In the genomic region with DNA sequence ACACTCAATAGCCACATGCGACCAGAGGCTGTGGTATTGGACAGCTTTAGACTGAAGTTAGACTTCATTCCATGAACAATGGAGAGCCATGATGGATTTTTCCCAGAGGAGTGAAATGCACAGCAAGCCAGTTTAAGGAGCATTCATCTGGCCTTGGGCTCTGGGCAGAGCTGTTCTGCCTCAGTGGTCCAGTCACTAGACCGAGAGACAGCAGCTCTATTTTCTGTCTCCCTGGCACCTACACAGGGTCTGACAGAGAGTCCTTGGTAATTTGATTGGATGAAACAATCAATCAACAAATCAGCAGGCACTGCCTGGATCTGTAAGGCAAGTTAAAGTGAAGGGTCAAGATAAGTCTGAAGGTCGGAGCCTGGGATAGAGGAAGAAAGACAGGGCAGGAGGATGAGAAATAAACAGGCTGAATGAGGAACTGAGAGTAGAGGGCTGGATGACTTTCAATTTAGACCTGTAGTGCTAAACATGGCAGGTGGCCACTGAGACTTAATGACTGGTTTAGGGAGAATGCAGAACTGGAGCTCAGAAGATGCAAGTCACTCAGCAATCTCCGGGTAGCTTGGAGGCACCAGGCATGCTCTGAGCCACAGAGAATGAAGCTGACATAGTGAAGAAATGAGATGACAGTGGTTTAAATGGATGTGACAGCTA, we compare ENCODE assay signal across 9 cellular contexts.
DNase-seq lines count a peak whose midpoint lies in the region; ATAC-seq lines count a peak whose summit lies in the region.
"Had no signal": no experiment of that assay in that cellular context is flagged by ENCODE, and none has a peak within 500 bp of the region (broad histone marks: within the 10 kb centered on the region; RNA-seq: fewer than 3 reads in every experiment).

No MANE protein-coding gene starts in this region.

- no peaks in the 10 kb centered on the region for H3K9me3 Mint-ChIP-seq in dendritic cell treated with granulocyte-macrophage colony-stimulating factor and Interleukin-4, amounts not matched to agents 40 ng/mL and 50 ng/mL, for 4 days
- no peaks in the 10 kb centered on the region for H3K9me3 Mint-ChIP-seq in activated CD4-positive, alpha-beta memory T cell treated with anti-CD3 and anti-CD28 coated beads for 36 hours

- ATAC-seq in GM18517 (IDR thresholded peaks at IDR 0.05; ENCODE audit: unreplicated experiment) (peak; percentile 98), GM21619 (IDR thresholded peaks at IDR 0.05; ENCODE audit: unreplicated experiment) (peak; percentile 96), HG03354 (IDR thresholded peaks at IDR 0.05; ENCODE audit: poor library complexity, severe bottlenecking, unreplicated experiment) (peak; percentile 96)

- POLR2A ChIA-PET in activated CD4-positive, alpha-beta memory T cell treated with anti-CD3 and anti-CD28 coated beads for 36 hours (lab: Charles Lee): no interaction called here

- CTCF ChIA-PET in activated CD4-positive, alpha-beta memory T cell treated with anti-CD3 and anti-CD28 coated beads for 36 hours (lab: Charles Lee): interaction anchor here (1.9 kb wide), 1 partner anchor 21 kb away, joined by 7 read pairs; no protein-coding TSS in a partner anchor

- intact Hi-C loops in dendritic cell treated with granulocyte-macrophage colony-stimulating factor and Interleukin-4, amounts not matched to agents 40 ng/mL and 50 ng/mL, for 4 days (cut with micrococcal nuclease): no loop called here
- intact Hi-C loops in activated CD4-positive, alpha-beta memory T cell treated with anti-CD3 and anti-CD28 coated beads for 36 hours (cut with micrococcal nuclease): no loop called here

- no peaks in the 10 kb centered on the region for H3K27me3 Mint-ChIP-seq in dendritic cell treated with granulocyte-macrophage colony-stimulating factor and Interleukin-4, amounts not matched to agents 40 ng/mL and 50 ng/mL, for 4 days
- H3K27me3 Mint-ChIP-seq in activated CD4-positive, alpha-beta memory T cell treated with anti-CD3 and anti-CD28 coated beads for 36 hours: peaks cover 5% of the 10 kb centered on the region

- H3K4me3 Mint-ChIP-seq in dendritic cell treated with granulocyte-macrophage colony-stimulating factor and Interleukin-4, amounts not matched to agents 40 ng/mL and 50 ng/mL, for 4 days: no peak overlapping the region
- no peak overlapping the region for H3K4me3 Mint-ChIP-seq in activated CD4-positive, alpha-beta memory T cell treated with anti-CD3 and anti-CD28 coated beads for 36 hours

- DNase-seq in NCI-H748 (lab: John Stamatoyannopoulos, UW; ENCODE audit: unreplicated experiment) (no peak), iPS-NIHi11 (ENCODE audit: low spot score) (no peak), NCI-H748 treated with DMSO at 0.1 percent for 48 hours (lab: John Stamatoyannopoulos, UW) (no peak)
- no peak for DNase-seq in activated CD4-positive, alpha-beta memory T cell treated with anti-CD3 and anti-CD28 coated beads for 36 hours
- DNase-seq: activated CD4-positive, alpha-beta T cell treated with anti-CD3 and anti-CD28 coated beads for 4 hours had no signal

- H3K4me1 Mint-ChIP-seq in dendritic cell treated with granulocyte-macrophage colony-stimulating factor and Interleukin-4, amounts not matched to agents 40 ng/mL and 50 ng/mL, for 4 days (ENCODE audit: low read depth): peaks cover 39% of the 10 kb centered on the region
- peaks cover 3% of the 10 kb centered on the region for H3K4me1 Mint-ChIP-seq in activated CD4-positive, alpha-beta memory T cell treated with anti-CD3 and anti-CD28 coated beads for 36 hours (ENCODE audit: low read depth)

- peak overlapping the region; percentile 8 for H3K27ac Mint-ChIP-seq in dendritic cell treated with granulocyte-macrophage colony-stimulating factor and Interleukin-4, amounts not matched to agents 40 ng/mL and 50 ng/mL, for 4 days
- H3K27ac Mint-ChIP-seq in activated CD4-positive, alpha-beta memory T cell treated with anti-CD3 and anti-CD28 coated beads for 36 hours: no peak overlapping the region

- H3K36me3 Mint-ChIP-seq in dendritic cell treated with granulocyte-macrophage colony-stimulating factor and Interleukin-4, amounts not matched to agents 40 ng/mL and 50 ng/mL, for 4 days (ENCODE audit: low read depth): no peaks in the 10 kb centered on the region
- H3K36me3 Mint-ChIP-seq in activated CD4-positive, alpha-beta memory T cell treated with anti-CD3 and anti-CD28 coated beads for 36 hours: no peaks in the 10 kb centered on the region
